8 cellular contexts compared by ENCODE assay signal in genomic region chr14:77322209-77322902, GRCh38. TPM values are rescaled to one million over a fixed set of nuclear protein-coding genes. Genes with fewer than 3 reads are reported as not detected.
DNase-seq lines count a peak whose midpoint lies in the region; ATAC-seq and TF ChIP-seq lines count a peak whose summit lies in the region.

No MANE protein-coding gene starts in this region.

- no peak for DNase-seq in CD4-positive, CD25-positive, alpha-beta regulatory T cell
- DNase-seq in LNCaP clone FGC (ENCODE audit: low read depth) (no peak), choroid plexus epithelial cell (ENCODE audit: low read depth) (no peak), COR-L47 (lab: John Stamatoyannopoulos, UW) (no peak), NCI-H146 treated with DMSO at 0.1 percent for 48 hours (lab: John Stamatoyannopoulos, UW; ENCODE audit: unreplicated experiment) (no peak)

- peak overlapping the region; percentile 58 for H3K4me2 ChIP-seq in neural cell (ENCODE audit: low read length)

- TF ChIP-seq RAD21 in neural cell (conservative IDR thresholded peaks at IDR 0.05): no peak

- TF ChIP-seq CTCF in LNCaP clone FGC (IDR thresholded peaks at IDR 0.05; ENCODE audit: control insufficient read depth, extremely low read depth, insufficient read depth) (no peak), choroid plexus epithelial cell (conservative IDR thresholded peaks at IDR 0.05; ENCODE audit: low read depth, low read length) (no peak), neural cell (IDR thresholded peaks at IDR 0.05; ENCODE audit: poor library complexity, severe bottlenecking) (no peak)

- peak overlapping the region; percentile 91 for H3K9ac ChIP-seq in neural cell (ENCODE audit: low read length)

- H3F3A ChIP-seq in neural cell (ENCODE audit: insufficient read depth, low read length, poor library complexity, severe bottlenecking): no peaks in the 10 kb centered on the region

- no peaks in the 10 kb centered on the region for H3K9me3 Mint-ChIP-seq in CD4-positive, CD25-positive, alpha-beta regulatory T cell

- no peaks in the 10 kb centered on the region for H3K36me3 Mint-ChIP-seq in CD4-positive, CD25-positive, alpha-beta regulatory T cell

- no peaks in the 10 kb centered on the region for H3K36me3 ChIP-seq in CD4-positive, CD25-positive, alpha-beta regulatory T cell (ENCODE audit: control insufficient read depth, insufficient read depth, low read length)
- H3K36me3 ChIP-seq in neural cell (ENCODE audit: insufficient read depth, low read length): no peaks in the 10 kb centered on the region

- H3K4me1 Mint-ChIP-seq in CD4-positive, CD25-positive, alpha-beta regulatory T cell: peaks cover 5 to 21% (median 16%) of the 10 kb centered on the region in 4 donors

- peak overlapping the region; percentile 94 for H3K27ac ChIP-seq in CD4-positive, CD25-positive, alpha-beta regulatory T cell (ENCODE audit: insufficient read depth, low read length, poor library complexity, severe bottlenecking)
- peak overlapping the region; percentile 89 for H3K27ac ChIP-seq in neural cell (ENCODE audit: low read length)

- no peaks in the 10 kb centered on the region for H4K20me1 ChIP-seq in neural cell (ENCODE audit: insufficient read depth)

- H3K4me3 Mint-ChIP-seq in CD4-positive, CD25-positive, alpha-beta regulatory T cell: peak overlapping the region; percentile 97 to 99 (median 98)

- peaks cover 8% of the 10 kb centered on the region for H3K79me2 ChIP-seq in neural cell (replicated peaks; ENCODE audit: insufficient read depth, low read length)

- H3K27ac Mint-ChIP-seq in CD4-positive, CD25-positive, alpha-beta regulatory T cell: peak overlapping the region; percentile 98 to 100 (median 99)

- peaks cover 15% of the 10 kb centered on the region for H3K4me1 ChIP-seq in CD4-positive, CD25-positive, alpha-beta regulatory T cell (ENCODE audit: control insufficient read depth, insufficient read depth, low read length, poor library complexity, severe bottlenecking)

- H3K27me3 Mint-ChIP-seq in CD4-positive, CD25-positive, alpha-beta regulatory T cell: no peaks in the 10 kb centered on the region

- H3K9me2 ChIP-seq in neural cell (ENCODE audit: insufficient read depth, low read length): no peaks in the 10 kb centered on the region

- ATAC-seq in CD4-positive, CD25-positive, alpha-beta regulatory T cell (ENCODE audit: low read depth in 2 of 2): no peak
- ATAC-seq in HG02885 (IDR thresholded peaks at IDR 0.05; ENCODE audit: poor library complexity, unreplicated experiment) (no peak), GM21717 (IDR thresholded peaks at IDR 0.05; ENCODE audit: unreplicated experiment) (no peak)

- no peaks in the 10 kb centered on the region for H3K9me3 ChIP-seq in CD4-positive, CD25-positive, alpha-beta regulatory T cell (ENCODE audit: control insufficient read depth in 2 of 2, low read length in 2 of 2)
- H3K9me3 ChIP-seq in neural cell (ENCODE audit: low read length): no peaks in the 10 kb centered on the region

- peak overlapping the region; percentile 74 for H3K4me3 ChIP-seq in CD4-positive, CD25-positive, alpha-beta regulatory T cell (ENCODE audit: low read depth, low read length)
- H3K4me3 ChIP-seq in LNCaP clone FGC (ENCODE audit: low read depth, low read length): peak overlapping the region; percentile 95
- H3K4me3 ChIP-seq in choroid plexus epithelial cell (ENCODE audit: low read depth, low read length): peak overlapping the region; percentile 98
- H3K4me3 ChIP-seq in neural cell (ENCODE audit: low read length): peak overlapping the region; percentile 93

- H3K27me3 ChIP-seq in CD4-positive, CD25-positive, alpha-beta regulatory T cell (ENCODE audit: control insufficient read depth, insufficient read depth, low read length): no peaks in the 10 kb centered on the region
- no peaks in the 10 kb centered on the region for H3K27me3 ChIP-seq in neural cell (ENCODE audit: insufficient read depth, low read depth, low read length)

- no peak for TF ChIP-seq EP300 in neural cell (conservative IDR thresholded peaks at IDR 0.05; ENCODE audit: poor library complexity, severe bottlenecking)

- no peak overlapping the region for H2AFZ ChIP-seq in neural cell (ENCODE audit: low read depth, low read length)

TF ChIP-seq in neural cell, 6 proteins besides CTCF, POLR2A, EP300 and RAD21:
- TF ChIP-seq MXI1 (conservative IDR thresholded peaks at IDR 0.05; ENCODE audit: poor library complexity, severe bottlenecking) (no peak), EZH2 (IDR thresholded peaks at IDR 0.05; ENCODE audit: borderline replicate concordance, insufficient read depth, low read length, poor library complexity, severe bottlenecking) (no peak), SMC3 (conservative IDR thresholded peaks at IDR 0.05; ENCODE audit: poor library complexity) (no peak), POLR2AphosphoS5 (IDR thresholded peaks at IDR 0.05) (no peak), TAF1 (IDR thresholded peaks at IDR 0.05; ENCODE audit: low read depth) (no peak)
- TF ChIP-seq, protein P1, sequence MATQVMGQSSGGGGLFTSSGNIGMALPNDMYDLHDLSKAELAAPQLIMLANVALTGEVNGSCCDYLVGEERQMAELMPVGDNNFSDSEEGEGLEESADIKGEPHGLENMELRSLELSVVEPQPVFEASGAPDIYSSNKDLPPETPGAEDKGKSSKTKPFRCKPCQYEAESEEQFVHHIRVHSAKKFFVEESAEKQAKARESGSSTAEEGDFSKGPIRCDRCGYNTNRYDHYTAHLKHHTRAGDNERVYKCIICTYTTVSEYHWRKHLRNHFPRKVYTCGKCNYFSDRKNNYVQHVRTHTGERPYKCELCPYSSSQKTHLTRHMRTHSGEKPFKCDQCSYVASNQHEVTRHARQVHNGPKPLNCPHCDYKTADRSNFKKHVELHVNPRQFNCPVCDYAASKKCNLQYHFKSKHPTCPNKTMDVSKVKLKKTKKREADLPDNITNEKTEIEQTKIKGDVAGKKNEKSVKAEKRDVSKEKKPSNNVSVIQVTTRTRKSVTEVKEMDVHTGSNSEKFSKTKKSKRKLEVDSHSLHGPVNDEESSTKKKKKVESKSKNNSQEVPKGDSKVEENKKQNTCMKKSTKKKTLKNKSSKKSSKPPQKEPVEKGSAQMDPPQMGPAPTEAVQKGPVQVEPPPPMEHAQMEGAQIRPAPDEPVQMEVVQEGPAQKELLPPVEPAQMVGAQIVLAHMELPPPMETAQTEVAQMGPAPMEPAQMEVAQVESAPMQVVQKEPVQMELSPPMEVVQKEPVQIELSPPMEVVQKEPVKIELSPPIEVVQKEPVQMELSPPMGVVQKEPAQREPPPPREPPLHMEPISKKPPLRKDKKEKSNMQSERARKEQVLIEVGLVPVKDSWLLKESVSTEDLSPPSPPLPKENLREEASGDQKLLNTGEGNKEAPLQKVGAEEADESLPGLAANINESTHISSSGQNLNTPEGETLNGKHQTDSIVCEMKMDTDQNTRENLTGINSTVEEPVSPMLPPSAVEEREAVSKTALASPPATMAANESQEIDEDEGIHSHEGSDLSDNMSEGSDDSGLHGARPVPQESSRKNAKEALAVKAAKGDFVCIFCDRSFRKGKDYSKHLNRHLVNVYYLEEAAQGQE (IDR thresholded peaks at IDR 0.05; ENCODE audit: borderline replicate concordance): no peak

RNA-seq across cellular contexts. Expression of gene GSTZ1, which starts 1.5 kb away (rescaled TPM):
- total RNA-seq in CD4-positive, CD25-positive, alpha-beta regulatory T cell: 5.2 TPM
- 10 to 100 TPM in 1 of 4 donors, 1 to 10 TPM in 3; 5.5 to 10.0 (median 9.1) TPM for polyA plus RNA-seq in CD4-positive, CD25-positive, alpha-beta regulatory T cell
- 17.4 and 34.1 TPM in 2 replicates for polyA plus RNA-seq in neural cell
- 14.4 and 17.8 TPM in 2 replicates for polyA minus RNA-seq in neural cell

RNA-seq across cellular contexts. Expression of gene POMT2, which starts 1.7 kb away (rescaled TPM):
- total RNA-seq in CD4-positive, CD25-positive, alpha-beta regulatory T cell: 11.3 TPM
- polyA plus RNA-seq in CD4-positive, CD25-positive, alpha-beta regulatory T cell: 1 to 10 TPM in 3 of 4 donors, under 1 TPM in 1; 0.53 to 2.4 (median 1.4) TPM
- 9.6 and 11.5 TPM in 2 replicates for polyA plus RNA-seq in neural cell
- polyA minus RNA-seq in neural cell: 11.1 and 14.1 TPM in 2 replicates

RNA-seq across cellular contexts. Expression of gene NGB, which starts 51.4 kb away (rescaled TPM):
- not detected for total RNA-seq in CD4-positive, CD25-positive, alpha-beta regulatory T cell
- not detected for polyA plus RNA-seq in CD4-positive, CD25-positive, alpha-beta regulatory T cell
- 0.87 and 2.5 TPM in 2 replicates for polyA plus RNA-seq in neural cell
- 0.73 and 0.81 TPM in 2 replicates for polyA minus RNA-seq in neural cell

RNA-seq across cellular contexts. Expression of gene TMED8, which starts 54.5 kb away (rescaled TPM):
- 10.5 TPM for total RNA-seq in CD4-positive, CD25-positive, alpha-beta regulatory T cell
- 1 to 10 TPM; 4.3 to 5.0 (median 4.9) TPM for polyA plus RNA-seq in CD4-positive, CD25-positive, alpha-beta regulatory T cell
- polyA plus RNA-seq in neural cell: 15.6 and 16.5 TPM in 2 replicates
- polyA minus RNA-seq in neural cell: 36.0 and 39.2 TPM in 2 replicates

RNA-seq across cellular contexts. Expression of gene SAMD15, which starts 54.8 kb away (rescaled TPM):
- total RNA-seq in CD4-positive, CD25-positive, alpha-beta regulatory T cell: 0.42 TPM
- not detected for polyA plus RNA-seq in CD4-positive, CD25-positive, alpha-beta regulatory T cell
- 2.8 and 5.8 TPM in 2 replicates for polyA plus RNA-seq in neural cell
- polyA minus RNA-seq in neural cell: 12.7 and 13.3 TPM in 2 replicates
